In the genomic region with DNA sequence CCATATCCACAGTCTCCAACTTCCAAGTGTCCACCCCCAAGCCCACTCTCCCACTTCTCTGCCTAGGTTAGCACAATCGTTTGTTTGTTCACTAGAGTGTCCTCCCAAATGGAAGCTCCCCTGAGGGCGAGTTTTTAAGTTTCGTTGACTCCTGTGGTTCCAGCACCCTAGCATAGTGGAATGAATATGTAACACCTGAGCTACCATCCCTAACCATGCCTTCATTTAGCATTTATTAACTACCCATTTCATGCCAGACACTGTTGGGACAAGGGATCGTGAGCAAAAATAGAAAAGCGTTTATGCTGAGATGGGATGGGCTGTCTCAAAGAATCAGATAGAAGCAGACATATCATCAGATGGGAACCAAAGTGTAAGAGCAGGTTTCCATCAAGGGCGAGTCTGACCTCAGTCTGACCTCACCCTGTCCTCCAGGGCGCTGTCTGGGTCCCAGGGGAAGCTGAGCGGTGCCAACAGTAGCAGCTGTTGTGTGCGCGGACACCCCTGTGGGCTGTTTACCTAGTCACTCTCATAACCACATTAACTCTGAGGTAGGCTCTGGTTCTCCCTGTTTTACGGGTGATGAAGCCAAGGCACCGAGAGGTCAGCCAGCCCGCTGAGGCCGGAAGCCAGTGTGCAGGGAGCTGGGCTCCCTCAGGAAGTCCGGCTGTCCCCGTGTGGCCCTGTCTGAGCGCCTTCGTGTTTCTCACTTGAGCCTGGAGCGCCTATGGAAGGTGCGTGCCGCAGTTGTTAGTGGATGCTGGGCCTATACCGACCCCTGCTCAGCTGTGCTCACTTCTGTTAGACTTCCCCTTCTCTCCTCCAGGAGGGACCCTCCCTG, we compare ENCODE assay signal across 9 cellular contexts. TPM values are rescaled to one million over a fixed set of nuclear protein-coding genes. Genes with fewer than 3 reads are reported as not detected.
DNase-seq lines count a peak whose midpoint lies in the region; ATAC-seq and TF ChIP-seq lines count a peak whose summit lies in the region.
"Had no signal": no experiment of that assay in that cellular context is flagged by ENCODE, and none has a peak within 500 bp of the region (broad histone marks: within the 10 kb centered on the region; RNA-seq: fewer than 3 reads in every experiment).

No MANE protein-coding gene starts in this region.

- H2AFZ ChIP-seq in H9 (ENCODE audit: low read length), result no peak overlapping the region

- no peak overlapping the region for H3K9ac ChIP-seq in H9 (ENCODE audit: extremely low read depth, insufficient read length, low read length)

- H2BK20ac ChIP-seq in H9 (ENCODE audit: low read depth, low read length, poor library complexity, severe bottlenecking), result no peak overlapping the region

- H3K27me3 ChIP-seq in H9 (ENCODE audit: insufficient read depth, low read length), result no peaks in the 10 kb centered on the region

- H3K27me3 Mint-ChIP-seq in H9 (ENCODE audit: low read depth), result no peaks in the 10 kb centered on the region
- peaks cover 9% of the 10 kb centered on the region for H3K27me3 Mint-ChIP-seq in glutamatergic neuron (ENCODE audit: unreplicated experiment)

- no peaks in the 10 kb centered on the region for H3K9me3 ChIP-seq in H9 (ENCODE audit: control insufficient read depth, low read depth, low read length)

- no peak overlapping the region for H4K5ac ChIP-seq in H9 (ENCODE audit: insufficient read length, low read depth, low read length)

- peaks cover 4 to 9% of the 10 kb centered on the region in 2 experiments for H3K4me1 Mint-ChIP-seq in H9
- peaks cover 2% of the 10 kb centered on the region for H3K4me1 Mint-ChIP-seq in glutamatergic neuron (ENCODE audit: low read depth, unreplicated experiment)

- no peak overlapping the region for H3K4ac ChIP-seq in H9 (ENCODE audit: low read depth, low read length)

- no peaks in the 10 kb centered on the region for H3K79me2 ChIP-seq in H9 (ENCODE audit: insufficient read depth, low read length)

- H4K8ac ChIP-seq in H9 (replicated peaks; ENCODE audit: insufficient read length, low read depth, low read length), result no peak overlapping the region

- no peak overlapping the region for H3K56ac ChIP-seq in H9 (ENCODE audit: insufficient read length, low read depth, low read length)

- peak overlapping the region in 2 of 3 experiments; percentile 30 to 56; a peak in 3 of 7 replicates for H3K27ac Mint-ChIP-seq in H9
- H3K27ac Mint-ChIP-seq in glutamatergic neuron (ENCODE audit: unreplicated experiment), result peak overlapping the region; percentile 50

- no peaks in the 10 kb centered on the region for H4K20me1 ChIP-seq in H9 (ENCODE audit: control insufficient read depth, insufficient read depth, insufficient read length)

- TF ChIP-seq CTCF in H9 (conservative IDR thresholded peaks at IDR 0.05) (no peak), glutamatergic neuron (IDR thresholded peaks at IDR 0.05; ENCODE audit: partially characterized antibody, unreplicated experiment) (no peak)

- no peak overlapping the region for H3K14ac ChIP-seq in H9 (ENCODE audit: insufficient read depth, low read length)

- H3K18ac ChIP-seq in H9 (ENCODE audit: insufficient read length, low read depth, low read length), result no peak overlapping the region

- H3K9me3 Mint-ChIP-seq in H9 (no peaks in the 10 kb centered on the region), glutamatergic neuron (ENCODE audit: unreplicated experiment) (peaks cover 7% of the 10 kb centered on the region)

- H2BK120ac ChIP-seq in H9 (ENCODE audit: low read depth, low read length, poor library complexity, severe bottlenecking), result no peak overlapping the region

- H3K4me1 ChIP-seq in H9 (ENCODE audit: insufficient read depth, low read length), result no peaks in the 10 kb centered on the region

- no peak overlapping the region for H4K91ac ChIP-seq in H9 (ENCODE audit: insufficient read length, low read depth, low read length)

- ATAC-seq in HG03521 (IDR thresholded peaks at IDR 0.05; ENCODE audit: unreplicated experiment), result no peak

- no peak overlapping the region for H3K4me2 ChIP-seq in H9 (ENCODE audit: insufficient read depth, insufficient read length, low read length)

- no peak overlapping the region for H3T11ph ChIP-seq in H9 (ENCODE audit: low read length)

- H2BK5ac ChIP-seq in H9 (ENCODE audit: insufficient read length, low read length), result no peak overlapping the region

- DNase-seq in H9 (no peak), NCI-H774 (lab: John Stamatoyannopoulos, UW) (peak; percentile 53), glutamatergic neuron (no peak), renal cortical epithelial cell (ENCODE audit: low read depth) (peak; percentile 88), HuH-7.5 (ENCODE audit: low spot score) (no peak), NK-92 (lab: John Stamatoyannopoulos, UW; ENCODE audit: unreplicated experiment) (no peak), LoVo (ENCODE audit: low spot score) (no peak)
- DNase-seq: SW 1271 had no signal

- no peaks in the 10 kb centered on the region for H3K79me1 ChIP-seq in H9 (ENCODE audit: insufficient read depth, low read depth, low read length, poor library complexity, severe bottlenecking)

- no peak overlapping the region for H3K23ac ChIP-seq in H9 (ENCODE audit: insufficient read length, low read depth, low read length)

- no peak overlapping the region for H3K27ac ChIP-seq in H9 (ENCODE audit: insufficient read length, low read depth, low read length)

- no CpG with 5 or more reads among the region's 22 CpGs for WGBS in H9 (ENCODE audit: extremely low coverage, insufficient read length, low lambda C conversion rate)

- no peak overlapping the region for H2BK15ac ChIP-seq in H9 (ENCODE audit: low read depth, low read length)

- no peak overlapping the region for H2AK5ac ChIP-seq in H9 (ENCODE audit: insufficient read length, low read length)

- H3K23me2 ChIP-seq in H9 (ENCODE audit: insufficient read length, low read depth, low read length, poor library complexity, severe bottlenecking), result no peaks in the 10 kb centered on the region

- H3K4me3 Mint-ChIP-seq in H9, result no peak overlapping the region
- H3K4me3 Mint-ChIP-seq in glutamatergic neuron (ENCODE audit: unreplicated experiment), result no peak overlapping the region

- no peak overlapping the region for H2BK12ac ChIP-seq in H9 (ENCODE audit: insufficient read length, low read depth, low read length)

- H3K36me3 Mint-ChIP-seq in H9 (ENCODE audit: insufficient read depth in 1 of 3, low read depth in 3 of 3) (peaks cover 33 to 88% (median 83%) of the 10 kb centered on the region in 3 experiments), glutamatergic neuron (ENCODE audit: unreplicated experiment) (peaks cover 5% of the 10 kb centered on the region)

RNA-seq across cellular contexts. Expression of gene CNP, which starts 6.2 kb away (rescaled TPM):
- 78.5 and 79.7 TPM in 2 replicates for total RNA-seq in H9 (2021)
- 51.5 TPM for total RNA-seq in glutamatergic neuron (ENCODE audit: unreplicated experiment)
- total RNA-seq in renal cortical epithelial cell, result 51.4 and 78.5 TPM in 2 replicates

RNA-seq across cellular contexts. Expression of gene ODAD4, which starts 42.4 kb away (rescaled TPM):
- total RNA-seq in H9 (2021) (1.3 and 2.1 TPM in 2 replicates), glutamatergic neuron (ENCODE audit: unreplicated experiment) (3.4 TPM), renal cortical epithelial cell (0.35 and 2.2 TPM in 2 replicates)

RNA-seq across cellular contexts. Expression of gene DNAJC7, which starts 44.4 kb away (rescaled TPM):
- total RNA-seq in H9 (2021) (135 and 141 TPM in 2 replicates), glutamatergic neuron (ENCODE audit: unreplicated experiment) (124 TPM), renal cortical epithelial cell (67.6 and 107 TPM in 2 replicates)

RNA-seq across cellular contexts. Expression of gene NKIRAS2, which starts 47.1 kb away (rescaled TPM):
- total RNA-seq in H9 (2021) (36.6 and 37.1 TPM in 2 replicates), glutamatergic neuron (ENCODE audit: unreplicated experiment) (88.8 TPM), renal cortical epithelial cell (33.5 and 41.4 TPM in 2 replicates)

RNA-seq across cellular contexts. Expression of gene ACLY, which starts 54.0 kb away (rescaled TPM):
- total RNA-seq in H9 (2021) (279 and 289 TPM in 2 replicates), glutamatergic neuron (ENCODE audit: unreplicated experiment) (625 TPM), renal cortical epithelial cell (343 and 387 TPM in 2 replicates)

Comparison
In these comparisons a context has a peak if more than half of its experiments do, and no peak if none do; other contexts are left out.
1. DNase-seq: peak in NCI-H774 (single experiment) and renal cortical epithelial cell (single experiment); none in H9 (single experiment), glutamatergic neuron (single experiment), HuH-7.5 (single experiment), NK-92 (single experiment) and LoVo (single experiment).